In the genomic region with DNA sequence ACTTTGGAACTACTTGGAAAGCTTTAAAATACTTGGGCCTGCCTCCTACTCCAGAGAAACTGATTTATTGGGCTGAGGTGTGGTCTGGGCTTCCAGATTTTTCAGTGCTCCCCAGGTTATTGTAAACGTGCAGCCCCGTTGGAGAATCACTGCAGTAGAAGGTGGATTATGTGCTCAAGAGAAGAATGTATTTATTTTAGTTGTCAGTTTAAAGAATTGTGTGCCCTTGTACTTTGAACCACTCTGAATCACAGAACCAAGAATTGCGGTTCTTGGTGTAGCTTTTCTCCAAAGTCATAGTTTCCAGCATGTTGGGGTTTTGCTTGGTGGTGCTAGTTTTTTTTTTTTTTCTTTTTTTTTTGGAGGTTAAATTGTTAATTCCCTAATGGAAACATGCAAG, we compare ENCODE assay signal across 8 cellular contexts. TPM values are rescaled to one million over a fixed set of nuclear protein-coding genes. Genes with fewer than 3 reads are reported as not detected.
DNase-seq lines count a peak whose midpoint lies in the region; ATAC-seq and TF ChIP-seq lines count a peak whose summit lies in the region.

No MANE protein-coding gene starts in this region.

- no peak for ATAC-seq in SK-N-SH treated with all-trans-retinoic acid at 6 μM for 48 hours
- ATAC-seq in activated T-helper 17 cell treated with anti-CD3 and anti-CD28 coated beads, Interleukin-2, amount 50 U/mL, for 72 hours (replicated peaks) = peak; percentile 40
- ATAC-seq in stimulated activated naive CD8-positive, alpha-beta T cell treated with anti-CD3 and anti-CD28 coated beads, Interleukin-15, amount 100 ng/mL, for 72 hours = no peak
- no peak for ATAC-seq in GM18909 (IDR thresholded peaks at IDR 0.05; ENCODE audit: poor library complexity, unreplicated experiment)

- peak overlapping the region; percentile 94 for H3K4me3 Mint-ChIP-seq in activated T-helper 17 cell treated with anti-CD3 and anti-CD28 coated beads, Interleukin-2, amount 50 U/mL, for 72 hours
- H3K4me3 Mint-ChIP-seq in immature natural killer cell = peak overlapping the region; percentile 94 to 99 (median 97)
- H3K4me3 Mint-ChIP-seq in stimulated activated naive CD8-positive, alpha-beta T cell treated with anti-CD3 and anti-CD28 coated beads, Interleukin-15, amount 100 ng/mL, for 72 hours = peak overlapping the region; percentile 99 to 100

- H3K27ac ChIP-seq in SK-N-SH (ENCODE audit: low read depth in 2 of 2, low read length in 1 of 2) = peak overlapping the region in 1 of 2 experiments; percentile 65; a peak in 1 of 4 replicates

- DNase-seq in SK-N-SH (no peak), immature natural killer cell (no peak), NCI-H345 (lab: John Stamatoyannopoulos, UW) (no peak), epidermal melanocyte (ENCODE audit: insufficient read length, low spot score) (no peak)
- DNase-seq in stimulated activated naive CD8-positive, alpha-beta T cell treated with anti-CD3 and anti-CD28 coated beads, Interleukin-15, amount 100 ng/mL, for 72 hours = peak in 1 of 2 donors; percentile 20

- peaks cover 64% of the 10 kb centered on the region for H3K79me2 ChIP-seq in SK-N-SH (ENCODE audit: insufficient read depth)

- POLR2A ChIA-PET in SK-N-SH (lab: Yijun Ruan, JAX) = no interaction called here

- TF ChIP-seq CTCF in SK-N-SH (IDR thresholded peaks at IDR 0.05) = no peak

- H3K9me2 ChIP-seq in SK-N-SH = no peaks in the 10 kb centered on the region

- peak overlapping the region; percentile 98 for H3K27ac Mint-ChIP-seq in activated T-helper 17 cell treated with anti-CD3 and anti-CD28 coated beads, Interleukin-2, amount 50 U/mL, for 72 hours
- H3K27ac Mint-ChIP-seq in immature natural killer cell = peak overlapping the region; percentile 87 to 95 (median 94)
- H3K27ac Mint-ChIP-seq in stimulated activated naive CD8-positive, alpha-beta T cell treated with anti-CD3 and anti-CD28 coated beads, Interleukin-15, amount 100 ng/mL, for 72 hours = peak overlapping the region; percentile 97

- H3K4me2 ChIP-seq in SK-N-SH = peak overlapping the region; percentile 93

- no peak for TF ChIP-seq EP300 in SK-N-SH (IDR thresholded peaks at IDR 0.05; ENCODE audit: borderline replicate concordance in 1 of 2, low read depth in 1 of 2, low read length in 1 of 2)

- H3K4me1 ChIP-seq in SK-N-SH (ENCODE audit: control insufficient read depth in 1 of 2, insufficient read depth in 2 of 2, low read depth in 1 of 2, low read length in 1 of 2) = peaks cover 9 to 11% of the 10 kb centered on the region in 2 experiments; a peak in 3 of 4 replicates

- peaks cover 16 to 25% of the 10 kb centered on the region in 2 experiments for H3K36me3 ChIP-seq in SK-N-SH (replicated peaks in 1 of 2; ENCODE audit: control insufficient read depth in 1 of 2, insufficient read depth in 2 of 2, low read length in 1 of 2)

- no peaks in the 10 kb centered on the region for H3K27me3 ChIP-seq in SK-N-SH (ENCODE audit: insufficient read depth)

- H3K9me3 ChIP-seq in SK-N-SH = peaks cover 8% of the 10 kb centered on the region; the same call in 1 of the 2 replicates

- CTCF ChIA-PET in SK-N-SH (lab: Yijun Ruan, JAX) = interaction anchor here (1.1 kb wide), 1 partner anchor 12 kb away, joined by 5 read pairs; no protein-coding TSS in a partner anchor

- H3K36me3 Mint-ChIP-seq in activated T-helper 17 cell treated with anti-CD3 and anti-CD28 coated beads, Interleukin-2, amount 50 U/mL, for 72 hours (ENCODE audit: low read depth) = peaks cover 77% of the 10 kb centered on the region
- peaks cover 19 to 43% (median 20%) of the 10 kb centered on the region in 3 donors for H3K36me3 Mint-ChIP-seq in immature natural killer cell

- no peak overlapping the region for H2AFZ ChIP-seq in SK-N-SH (ENCODE audit: low read depth)

- whole genome bisulfite sequencing in SK-N-SH (ENCODE audit: low lambda C conversion rate) = 29% methylated on average over 3 of the region's 3 CpGs

- peaks cover 7% of the 10 kb centered on the region for H3K9me3 Mint-ChIP-seq in activated T-helper 17 cell treated with anti-CD3 and anti-CD28 coated beads, Interleukin-2, amount 50 U/mL, for 72 hours
- H3K9me3 Mint-ChIP-seq in immature natural killer cell = peaks cover 4 to 9% (median 8%) of the 10 kb centered on the region in 6 donors
- peaks cover 12 to 21% of the 10 kb centered on the region in 2 donors for H3K9me3 Mint-ChIP-seq in stimulated activated naive CD8-positive, alpha-beta T cell treated with anti-CD3 and anti-CD28 coated beads, Interleukin-15, amount 100 ng/mL, for 72 hours

- TF ChIP-seq RAD21 in SK-N-SH (IDR thresholded peaks at IDR 0.05; ENCODE audit: low read length) = no peak

- no peaks in the 10 kb centered on the region for H3K27me3 Mint-ChIP-seq in activated T-helper 17 cell treated with anti-CD3 and anti-CD28 coated beads, Interleukin-2, amount 50 U/mL, for 72 hours
- peaks cover 2 to 8% (median 6%) of the 10 kb centered on the region in 3 donors for H3K27me3 Mint-ChIP-seq in immature natural killer cell (ENCODE audit: low read depth in 3 of 3)
- H3K27me3 Mint-ChIP-seq in stimulated activated naive CD8-positive, alpha-beta T cell treated with anti-CD3 and anti-CD28 coated beads, Interleukin-15, amount 100 ng/mL, for 72 hours = no peaks in the 10 kb centered on the region

- peak overlapping the region; percentile 85 for H3K9ac ChIP-seq in SK-N-SH

- H3F3A ChIP-seq in SK-N-SH (replicated peaks; ENCODE audit: insufficient read depth) = no peaks in the 10 kb centered on the region

- H3K4me1 Mint-ChIP-seq in activated T-helper 17 cell treated with anti-CD3 and anti-CD28 coated beads, Interleukin-2, amount 50 U/mL, for 72 hours = peaks cover 51% of the 10 kb centered on the region
- peaks cover 66 to 73% of the 10 kb centered on the region in 2 donors for H3K4me1 Mint-ChIP-seq in immature natural killer cell
- H3K4me1 Mint-ChIP-seq in stimulated activated naive CD8-positive, alpha-beta T cell treated with anti-CD3 and anti-CD28 coated beads, Interleukin-15, amount 100 ng/mL, for 72 hours = peaks cover 64% of the 10 kb centered on the region

- H3K4me3 ChIP-seq in SK-N-SH (ENCODE audit: low read depth in 2 of 2, low read length in 1 of 2) = peak overlapping the region; percentile 76 to 96

- H4K20me1 ChIP-seq in SK-N-SH (ENCODE audit: insufficient read depth) = peaks cover 9% of the 10 kb centered on the region; the same call in 1 of the 2 replicates

TF ChIP-seq in SK-N-SH, 30 proteins besides CTCF, POLR2A, EP300 and RAD21 (continues in another document):
- no peak for TF ChIP-seq JUND (IDR thresholded peaks at IDR 0.05)
- no peak for TF ChIP-seq YY1 (IDR thresholded peaks at IDR 0.05; ENCODE audit: low read depth)
- TF ChIP-seq PBX3 (IDR thresholded peaks at IDR 0.05) = no peak
- TF ChIP-seq USF1 (IDR thresholded peaks at IDR 0.05; ENCODE audit: borderline replicate concordance, low read depth) = no peak

TF ChIP-seq in SK-N-SH treated with all-trans-retinoic acid at 6 μM for 48 hours, 23 proteins besides CTCF, POLR2A, EP300 and RAD21:
- TF ChIP-seq GLIS3 (CRISPR knock-in tag; IDR thresholded peaks at IDR 0.05) (no peak), PPARA (CRISPR knock-in tag; IDR thresholded peaks at IDR 0.05; ENCODE audit: borderline replicate concordance) (no peak), RARB (CRISPR knock-in tag; IDR thresholded peaks at IDR 0.05) (no peak), CREB5 (CRISPR knock-in tag; IDR thresholded peaks at IDR 0.05; ENCODE audit: low read depth) (no peak), ZNF8 (CRISPR knock-in tag; IDR thresholded peaks at IDR 0.05) (no peak), ZNF70 (CRISPR knock-in tag; IDR thresholded peaks at IDR 0.05) (no peak)

RNA-seq across cellular contexts. Expression of gene TATDN2, which starts 1.6 kb away (rescaled TPM):
- polyA plus RNA-seq in SK-N-SH (2012; rRNA removed) (14.7 and 17.8 TPM in 2 replicates), immature natural killer cell (10 to 100 TPM in 2 of 3 donors, 1 to 10 TPM in 1; 8.4 to 27.7 (median 10.6) TPM)
- 12.8 and 15.2 TPM in 2 replicates for polyA plus RNA-seq in SK-N-SH (2012; cell fraction: cytosol; rRNA removed)
- 18.3 and 22.1 TPM in 2 replicates for polyA plus RNA-seq in SK-N-SH (2012; cell fraction: nucleus; rRNA removed)
- total RNA-seq in activated T-helper 17 cell treated with anti-CD3 and anti-CD28 coated beads, Interleukin-2, amount 50 U/mL, for 72 hours = 10 to 100 TPM; 56.7 to 71.7 TPM

RNA-seq across cellular contexts. Expression of gene GHRL, which starts 42.9 kb away (rescaled TPM):
- polyA plus RNA-seq in SK-N-SH (2012; rRNA removed) = not detected in 2 replicates
- polyA plus RNA-seq in SK-N-SH (2012; cell fraction: cytosol; rRNA removed) = not detected in 2 replicates
- 0.29 and 0.31 TPM in 2 replicates for polyA plus RNA-seq in SK-N-SH (2012; cell fraction: nucleus; rRNA removed)
- under 1 TPM; 0.34 to 0.58 TPM for total RNA-seq in activated T-helper 17 cell treated with anti-CD3 and anti-CD28 coated beads, Interleukin-2, amount 50 U/mL, for 72 hours
- 1 to 10 TPM in 2 of 3 donors, under 1 TPM in 1; 0.94 to 8.3 (median 1.7) TPM for polyA plus RNA-seq in immature natural killer cell
